ENCODE assay signal across 8 cellular contexts in the genomic region with DNA sequence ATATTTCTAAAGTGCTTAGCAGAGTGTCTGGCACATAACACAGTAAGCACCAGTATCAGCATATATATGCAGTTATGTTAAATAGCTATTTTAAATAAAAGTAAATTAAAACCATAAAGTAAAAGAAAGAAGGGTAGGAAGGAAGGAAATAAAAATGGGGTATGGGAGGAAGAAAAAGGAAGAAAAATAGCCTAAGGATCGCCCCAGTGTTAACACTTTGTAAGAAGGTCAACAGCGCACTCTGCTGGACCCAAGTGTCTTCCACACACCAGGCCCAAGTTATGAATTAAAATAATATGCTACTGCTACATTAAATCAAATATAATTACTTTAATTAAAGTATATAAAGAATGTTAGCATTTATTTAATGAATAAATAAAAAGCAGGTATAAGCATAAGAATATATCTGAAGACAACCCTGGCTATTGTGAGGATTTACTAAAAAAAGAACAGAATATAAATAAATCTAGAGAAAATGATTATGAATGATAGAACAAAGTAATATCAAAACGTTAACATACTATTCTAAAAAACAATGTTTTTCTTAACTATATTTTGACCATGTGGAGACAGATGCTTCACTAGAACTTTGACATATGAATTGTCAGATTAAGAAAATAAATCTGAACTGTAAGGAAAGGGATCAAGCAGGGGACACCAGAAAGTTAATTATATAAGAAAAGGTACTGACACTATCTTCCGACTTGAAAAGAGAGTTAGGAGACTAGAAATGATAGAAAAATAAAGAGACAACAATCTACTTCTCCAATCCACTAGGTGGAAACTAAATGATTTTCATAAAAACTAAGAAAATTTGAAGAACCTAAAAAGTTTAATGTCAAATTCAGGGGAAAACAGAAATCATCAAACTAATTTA. TPM values are rescaled to one million over a fixed set of nuclear protein-coding genes. Genes with fewer than 3 reads are reported as not detected.
DNase-seq lines count a peak whose midpoint lies in the region; ATAC-seq and TF ChIP-seq lines count a peak whose summit lies in the region.

No MANE protein-coding gene starts in this region.

- DNase-seq in AG08396 (ENCODE audit: low spot score), result peak; percentile 34
- peak; percentile 49 for DNase-seq in GM13976 (ENCODE audit: low spot score)
- peak; percentile 39 for DNase-seq in NCI-H2171 (lab: John Stamatoyannopoulos, UW)
- peak; percentile 15 for DNase-seq in activated CD4-positive, CD25-positive, alpha-beta regulatory T cell treated with anti-CD3 and anti-CD28 coated beads, Interleukin-2, amount 50 U/mL, for 16 hours (ENCODE audit: low read depth, low spot score)
- peak; percentile 39 for DNase-seq in effector CD4-positive, alpha-beta T cell
- peak; percentile 26 to 69 for DNase-seq in mesothelial cell of epicardium (ENCODE audit: low spot score in 2 of 2, unreplicated experiment in 2 of 2)
- peak in 5 of 6 experiments; percentile 4 to 26 (median 13) for DNase-seq in stimulated activated naive CD4-positive, alpha-beta T cell (lab: John Stamatoyannopoulos, UW)

- no peak for ATAC-seq in HG03135 (IDR thresholded peaks at IDR 0.05; ENCODE audit: unreplicated experiment)

- H3K27me3 Mint-ChIP-seq in mesothelial cell of epicardium (ENCODE audit: low read depth), result no peaks in the 10 kb centered on the region

- H3K4me1 Mint-ChIP-seq in mesothelial cell of epicardium, result peaks cover 3% of the 10 kb centered on the region

- peaks cover 6% of the 10 kb centered on the region for H3K36me3 Mint-ChIP-seq in mesothelial cell of epicardium

- TF ChIP-seq CTCF in GM13976 (IDR thresholded peaks at IDR 0.05; ENCODE audit: borderline replicate concordance, control extremely low read depth, extremely low read depth, insufficient read depth, missing control alignments) (peak; percentile 64), mesothelial cell of epicardium (IDR thresholded peaks at IDR 0.05; ENCODE audit: unreplicated experiment) (peak; percentile 47)

- no peak overlapping the region for H3K4me3 Mint-ChIP-seq in mesothelial cell of epicardium

- no peak overlapping the region for H3K27ac Mint-ChIP-seq in mesothelial cell of epicardium

- in situ Hi-C loops in GM13976 (cut with MboI; ENCODE audit: low sequenced_read_pairs, unreplicated experiment), result loop anchor here (25.0 kb wide), 1 partner anchor 425 kb away; no protein-coding TSS in a partner anchor

- no peaks in the 10 kb centered on the region for H3K9me3 Mint-ChIP-seq in mesothelial cell of epicardium

RNA-seq across cellular contexts. Expression of a gene that starts 25.9 kb away (rescaled TPM):
- 12.3 to 13.3 TPM (median 12.8 TPM) in 3 replicates for total RNA-seq in mesothelial cell of epicardium
